ENCODE assay signal across 8 cellular contexts in genomic region chr12:28172434-28173030, GRCh38. TPM values are rescaled to one million over a fixed set of nuclear protein-coding genes. Genes with fewer than 3 reads are reported as not detected.
DNase-seq lines count a peak whose midpoint lies in the region; ATAC-seq and TF ChIP-seq lines count a peak whose summit lies in the region.

No MANE protein-coding gene starts in this region.

- H3K27ac Mint-ChIP-seq in glutamatergic neuron (ENCODE audit: unreplicated experiment): no peak overlapping the region

- H3K9me3 ChIP-seq in Loucy (ENCODE audit: insufficient read depth, low read depth, low read length) (no peaks in the 10 kb centered on the region), upper lobe of right lung (no peaks in the 10 kb centered on the region)

- H3K36me3 ChIP-seq in Loucy (ENCODE audit: insufficient read depth, low read length) (no peaks in the 10 kb centered on the region), upper lobe of right lung (no peaks in the 10 kb centered on the region)

- peaks cover 11% of the 10 kb centered on the region for H3K4me1 Mint-ChIP-seq in glutamatergic neuron (ENCODE audit: low read depth, unreplicated experiment)

- no peaks in the 10 kb centered on the region for H4K20me1 ChIP-seq in Loucy (ENCODE audit: insufficient read depth, low read length, poor library complexity, severe bottlenecking)

- ATAC-seq in upper lobe of right lung (peak; percentile 34), GM19351 (IDR thresholded peaks at IDR 0.05; ENCODE audit: unreplicated experiment) (no peak), HG03175 (IDR thresholded peaks at IDR 0.05; ENCODE audit: unreplicated experiment) (no peak)

- no peak overlapping the region for H3K4me2 ChIP-seq in Loucy (ENCODE audit: low read depth, low read length, poor library complexity, severe bottlenecking)

- H3K27ac ChIP-seq in upper lobe of right lung: no peak overlapping the region

- H3K36me3 Mint-ChIP-seq in glutamatergic neuron (ENCODE audit: unreplicated experiment): no peaks in the 10 kb centered on the region

- no peaks in the 10 kb centered on the region for H3F3A ChIP-seq in Loucy (ENCODE audit: low read depth)

- H2AFZ ChIP-seq in Loucy (ENCODE audit: low read length): no peak overlapping the region

- peak; percentile 75 for DNase-seq in ELR (ENCODE audit: low read depth)
- peak; percentile 22 for DNase-seq in T1000 (lab: John Stamatoyannopoulos, UW)
- DNase-seq in glutamatergic neuron: peak; percentile 27
- DNase-seq in upper lobe of right lung: no peak
- DNase-seq in NCI-H2029 treated with DMSO at 0.1 percent for 48 hours (lab: John Stamatoyannopoulos, UW): no peak

- H3K9me2 ChIP-seq in Loucy (replicated peaks; ENCODE audit: low read depth, low read length): no peaks in the 10 kb centered on the region

- no peaks in the 10 kb centered on the region for H3K27me3 ChIP-seq in Loucy (ENCODE audit: insufficient read depth, low read length, poor library complexity, severe bottlenecking)
- H3K27me3 ChIP-seq in upper lobe of right lung: no peaks in the 10 kb centered on the region

- no peak overlapping the region for H3K9ac ChIP-seq in Loucy (ENCODE audit: low read depth, low read length, poor library complexity, severe bottlenecking)

- no peaks in the 10 kb centered on the region for H3K79me2 ChIP-seq in Loucy (ENCODE audit: insufficient read depth, low read length)

- peaks cover 9% of the 10 kb centered on the region for H3K9me3 Mint-ChIP-seq in glutamatergic neuron (ENCODE audit: unreplicated experiment)

- peak; percentile 82 for TF ChIP-seq CTCF in Loucy (conservative IDR thresholded peaks at IDR 0.05; ENCODE audit: low read length)
- peak; percentile 51 for TF ChIP-seq CTCF in glutamatergic neuron (IDR thresholded peaks at IDR 0.05; ENCODE audit: partially characterized antibody, unreplicated experiment)
- TF ChIP-seq CTCF in upper lobe of right lung (IDR thresholded peaks at IDR 0.05): peak; percentile 40

- H3K4me3 Mint-ChIP-seq in glutamatergic neuron (ENCODE audit: unreplicated experiment): no peak overlapping the region

- peaks cover 2% of the 10 kb centered on the region for H3K27me3 Mint-ChIP-seq in glutamatergic neuron (ENCODE audit: unreplicated experiment)

- intact Hi-C loops in upper lobe of right lung (cut with DNase I): no loop called here

- H3K4me1 ChIP-seq in Loucy (ENCODE audit: insufficient read depth, low read length, poor library complexity, severe bottlenecking): peaks cover 15% of the 10 kb centered on the region
- no peaks in the 10 kb centered on the region for H3K4me1 ChIP-seq in upper lobe of right lung

- H3K4me3 ChIP-seq in Loucy (ENCODE audit: low read length, poor library complexity, severe bottlenecking) (no peak overlapping the region), upper lobe of right lung (no peak overlapping the region)

RNA-seq across cellular contexts. Expression of gene CCDC91, which starts 17.7 kb away (rescaled TPM):
- total RNA-seq in glutamatergic neuron (ENCODE audit: unreplicated experiment) (37.3 TPM), upper lobe of right lung (33.4 TPM)

Comparison
In these comparisons a context has a peak if more than half of its experiments do, and no peak if none do; other contexts are left out.
1. DNase-seq: peak in ELR (single experiment), T1000 (single experiment) and glutamatergic neuron (single experiment); none in upper lobe of right lung (single experiment) and NCI-H2029 treated with DMSO at 0.1 percent for 48 hours (single experiment).
2. Peak in every context shown above with its lines, with median percentiles within 50 percentile points of each other: CTCF ChIP-seq.